In the genomic region with DNA sequence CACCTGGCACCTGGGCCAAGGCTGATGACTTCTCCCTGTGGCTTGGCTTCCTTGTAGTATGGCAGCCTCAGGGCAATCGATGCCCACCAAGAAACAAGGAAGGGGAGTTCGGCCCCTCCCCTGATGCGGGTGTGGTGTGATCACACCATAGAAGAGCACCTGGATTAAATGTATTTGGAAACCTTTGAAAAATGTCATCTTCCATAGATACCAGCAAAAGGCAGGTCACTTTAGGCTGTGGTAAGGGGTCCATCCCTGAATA, we compare ENCODE assay signal across 1 cellular context.
TF ChIP-seq lines count a peak whose summit lies in the region.

No MANE protein-coding gene starts in this region.

TF ChIP-seq in SK-N-SH, 30 proteins besides CTCF, POLR2A, EP300 and RAD21:
- TF ChIP-seq REST (IDR thresholded peaks at IDR 0.05; ENCODE audit: low read depth, low read length) (no peak), ELF1 (IDR thresholded peaks at IDR 0.05) (no peak), RCOR1 (IDR thresholded peaks at IDR 0.05; ENCODE audit: low read length) (no peak), FOXJ3 (CRISPR knock-in tag; IDR thresholded peaks at IDR 0.05) (no peak), TCF12 (IDR thresholded peaks at IDR 0.05) (no peak), GABPA (IDR thresholded peaks at IDR 0.05; ENCODE audit: low read depth) (no peak), POLR2AphosphoS5 (IDR thresholded peaks at IDR 0.05; ENCODE audit: low read depth, low read length) (no peak), MXI1 (IDR thresholded peaks at IDR 0.05; ENCODE audit: low read depth, low read length) (no peak), GATA2 (CRISPR knock-in tag; IDR thresholded peaks at IDR 0.05) (no peak), MAX (IDR thresholded peaks at IDR 0.05; ENCODE audit: low read depth) (no peak), ZBTB33 (IDR thresholded peaks at IDR 0.05; ENCODE audit: borderline replicate concordance, low read depth) (no peak), CHD2 (IDR thresholded peaks at IDR 0.05; ENCODE audit: low read length, partially characterized antibody) (no peak), TEAD4 (IDR thresholded peaks at IDR 0.05; ENCODE audit: borderline replicate concordance, insufficient read depth) (no peak), RXRA (IDR thresholded peaks at IDR 0.05; ENCODE audit: borderline replicate concordance, low read depth) (no peak), FOXM1 (IDR thresholded peaks at IDR 0.05; ENCODE audit: low read depth) (no peak), SMC3 (IDR thresholded peaks at IDR 0.05; ENCODE audit: low read depth, low read length) (no peak), PBX3 (IDR thresholded peaks at IDR 0.05) (no peak)
